1 cellular context compared by ENCODE assay signal in genomic region chr5:138942861-138943260, GRCh38.
TF ChIP-seq lines count a peak whose summit lies in the region.

No MANE protein-coding gene starts in this region.

TF ChIP-seq in HCT116, 20 proteins besides CTCF, POLR2A, EP300 and RAD21 (continued from another document):
- TF ChIP-seq, protein P1, sequence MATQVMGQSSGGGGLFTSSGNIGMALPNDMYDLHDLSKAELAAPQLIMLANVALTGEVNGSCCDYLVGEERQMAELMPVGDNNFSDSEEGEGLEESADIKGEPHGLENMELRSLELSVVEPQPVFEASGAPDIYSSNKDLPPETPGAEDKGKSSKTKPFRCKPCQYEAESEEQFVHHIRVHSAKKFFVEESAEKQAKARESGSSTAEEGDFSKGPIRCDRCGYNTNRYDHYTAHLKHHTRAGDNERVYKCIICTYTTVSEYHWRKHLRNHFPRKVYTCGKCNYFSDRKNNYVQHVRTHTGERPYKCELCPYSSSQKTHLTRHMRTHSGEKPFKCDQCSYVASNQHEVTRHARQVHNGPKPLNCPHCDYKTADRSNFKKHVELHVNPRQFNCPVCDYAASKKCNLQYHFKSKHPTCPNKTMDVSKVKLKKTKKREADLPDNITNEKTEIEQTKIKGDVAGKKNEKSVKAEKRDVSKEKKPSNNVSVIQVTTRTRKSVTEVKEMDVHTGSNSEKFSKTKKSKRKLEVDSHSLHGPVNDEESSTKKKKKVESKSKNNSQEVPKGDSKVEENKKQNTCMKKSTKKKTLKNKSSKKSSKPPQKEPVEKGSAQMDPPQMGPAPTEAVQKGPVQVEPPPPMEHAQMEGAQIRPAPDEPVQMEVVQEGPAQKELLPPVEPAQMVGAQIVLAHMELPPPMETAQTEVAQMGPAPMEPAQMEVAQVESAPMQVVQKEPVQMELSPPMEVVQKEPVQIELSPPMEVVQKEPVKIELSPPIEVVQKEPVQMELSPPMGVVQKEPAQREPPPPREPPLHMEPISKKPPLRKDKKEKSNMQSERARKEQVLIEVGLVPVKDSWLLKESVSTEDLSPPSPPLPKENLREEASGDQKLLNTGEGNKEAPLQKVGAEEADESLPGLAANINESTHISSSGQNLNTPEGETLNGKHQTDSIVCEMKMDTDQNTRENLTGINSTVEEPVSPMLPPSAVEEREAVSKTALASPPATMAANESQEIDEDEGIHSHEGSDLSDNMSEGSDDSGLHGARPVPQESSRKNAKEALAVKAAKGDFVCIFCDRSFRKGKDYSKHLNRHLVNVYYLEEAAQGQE (IDR thresholded peaks at IDR 0.05; ENCODE audit: low read depth), result no peak
- TF ChIP-seq SRF (IDR thresholded peaks at IDR 0.05; ENCODE audit: low read depth) (no peak), CEBPB (IDR thresholded peaks at IDR 0.05; ENCODE audit: low read depth) (no peak), SP1 (IDR thresholded peaks at IDR 0.05; ENCODE audit: low read depth) (no peak), ZFX (IDR thresholded peaks at IDR 0.05) (no peak), EZH2 (IDR thresholded peaks at IDR 0.05) (no peak), POLR2AphosphoS5 (IDR thresholded peaks at IDR 0.05; ENCODE audit: low read depth, low read length) (no peak), EZH2phosphoT487 (IDR thresholded peaks at IDR 0.05; ENCODE audit: borderline replicate concordance) (no peak), ZBTB33 (IDR thresholded peaks at IDR 0.05; ENCODE audit: extremely low read depth, insufficient replicate concordance, low read length) (no peak), EGR1 (IDR thresholded peaks at IDR 0.05; ENCODE audit: low read depth) (no peak), TCF7L2 (IDR thresholded peaks at IDR 0.05; ENCODE audit: borderline replicate concordance, extremely low read depth, insufficient read depth, insufficient read length) (no peak)
- TF ChIP-seq, protein P2, sequence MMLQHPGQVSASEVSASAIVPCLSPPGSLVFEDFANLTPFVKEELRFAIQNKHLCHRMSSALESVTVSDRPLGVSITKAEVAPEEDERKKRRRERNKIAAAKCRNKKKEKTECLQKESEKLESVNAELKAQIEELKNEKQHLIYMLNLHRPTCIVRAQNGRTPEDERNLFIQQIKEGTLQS (IDR thresholded peaks at IDR 0.05), result no peak
TF ChIP-seq in HCT116: peak in this region for 0.
